Comparison of ENCODE assay signal across 14 cellular contexts in genomic region chr22:26643368-26644100, GRCh38. TPM values are rescaled to one million over a fixed set of nuclear protein-coding genes. Genes with fewer than 3 reads are reported as not detected.
A peak's percentile ranks its signal among the peaks of the same experiment; 100 is the strongest.
DNase-seq lines count a peak whose midpoint lies in the region; ATAC-seq and TF ChIP-seq lines count a peak whose summit lies in the region.
"Had no signal": no experiment of that assay in that cellular context is flagged by ENCODE, and none has a peak within 500 bp of the region (broad histone marks: within the 10 kb centered on the region; RNA-seq: fewer than 3 reads in every experiment).

No MANE protein-coding gene starts in this region.

- H3K27me3 ChIP-seq in CD8-positive, alpha-beta T cell (ENCODE audit: insufficient read depth, low read length), result no peaks in the 10 kb centered on the region
- no peaks in the 10 kb centered on the region for H3K27me3 ChIP-seq in HUES64 (ENCODE audit: insufficient read depth, low read length)

- H3K9ac ChIP-seq in HUES64 (ENCODE audit: low read depth, low read length), result no peak overlapping the region

- ATAC-seq in CD8-positive, alpha-beta T cell, result peak; percentile 3
- ATAC-seq in activated T-helper 17 cell treated with anti-CD3 and anti-CD28 coated beads, Interleukin-2, amount 50 U/mL, for 72 hours (replicated peaks), result no peak
- ATAC-seq in naive thymus-derived CD8-positive, alpha-beta T cell, result no peak
- ATAC-seq in GM18511 (IDR thresholded peaks at IDR 0.05; ENCODE audit: unreplicated experiment), result no peak
- ATAC-seq: gastroesophageal sphincter, HCT116, left lobe of liver had no signal

- peak in 1 of 7 experiments; percentile 32 for DNase-seq in CD8-positive, alpha-beta T cell
- DNase-seq in naive thymus-derived CD8-positive, alpha-beta T cell, result peak in 2 of 10 donors; percentile 16 to 38
- no peak for DNase-seq in islet precursor cell
- DNase-seq in retina, result no peak
- DNase-seq: amniotic stem cell, NCI-H774, occipital lobe had no signal

- peak overlapping the region; percentile 89 for H3K27ac Mint-ChIP-seq in CD8-positive, alpha-beta T cell
- peak overlapping the region; percentile 100 for H3K27ac Mint-ChIP-seq in activated T-helper 17 cell treated with anti-CD3 and anti-CD28 coated beads, Interleukin-2, amount 50 U/mL, for 72 hours
- H3K27ac Mint-ChIP-seq in naive thymus-derived CD8-positive, alpha-beta T cell, result peak overlapping the region; percentile 79 to 97 (median 91)

- no peaks in the 10 kb centered on the region for H3K36me3 ChIP-seq in CD8-positive, alpha-beta T cell (ENCODE audit: insufficient read depth, low read length)
- no peaks in the 10 kb centered on the region for H3K36me3 ChIP-seq in HUES64 (ENCODE audit: insufficient read depth, low read length)
- H3K36me3 ChIP-seq: gastroesophageal sphincter had no signal

- peaks cover 82% of the 10 kb centered on the region for H3K4me1 Mint-ChIP-seq in CD8-positive, alpha-beta T cell (ENCODE audit: low read depth)
- peaks cover 44% of the 10 kb centered on the region for H3K4me1 Mint-ChIP-seq in activated T-helper 17 cell treated with anti-CD3 and anti-CD28 coated beads, Interleukin-2, amount 50 U/mL, for 72 hours
- H3K4me1 Mint-ChIP-seq in naive thymus-derived CD8-positive, alpha-beta T cell, result peaks cover 43 to 81% (median 79%) of the 10 kb centered on the region in 4 donors

- POLR2A ChIA-PET in CD8-positive, alpha-beta T cell (lab: Charles Lee), result interaction anchor here (0.7 to 1.4 kb wide), 6 partner anchors 13 to 55 kb away, joined by 3 to 5 read pairs (median 3); no protein-coding TSS in a partner anchor
- POLR2A ChIA-PET in naive thymus-derived CD8-positive, alpha-beta T cell (lab: Charles Lee), result interaction anchor here (0.7 to 1.6 kb wide), 11 partner anchors 10 to 616 kb away, joined by 3 to 6 read pairs (median 4); partner anchors contain the start of genes HPS4 and SRRD

- 75% methylated on average over 15 of the region's 15 CpGs for WGBS in HUES64

- H3K9me3 ChIP-seq in CD8-positive, alpha-beta T cell (ENCODE audit: low read length), result no peaks in the 10 kb centered on the region
- no peaks in the 10 kb centered on the region for H3K9me3 ChIP-seq in HUES64 (ENCODE audit: insufficient read depth, low read depth, low read length)
- H3K9me3 ChIP-seq: gastroesophageal sphincter had no signal

- no peaks in the 10 kb centered on the region for H3K9me3 Mint-ChIP-seq in CD8-positive, alpha-beta T cell
- no peaks in the 10 kb centered on the region for H3K9me3 Mint-ChIP-seq in activated T-helper 17 cell treated with anti-CD3 and anti-CD28 coated beads, Interleukin-2, amount 50 U/mL, for 72 hours
- no peaks in the 10 kb centered on the region for H3K9me3 Mint-ChIP-seq in naive thymus-derived CD8-positive, alpha-beta T cell

- peaks cover 77% of the 10 kb centered on the region for H3K4me1 ChIP-seq in CD8-positive, alpha-beta T cell (ENCODE audit: insufficient read depth, low read length)
- H3K4me1 ChIP-seq in HUES64 (ENCODE audit: insufficient read depth, low read length), result peaks cover 75% of the 10 kb centered on the region

- no peak for TF ChIP-seq CTCF in CD8-positive, alpha-beta T cell (IDR thresholded peaks at IDR 0.05)

- no peaks in the 10 kb centered on the region for H3K36me3 Mint-ChIP-seq in CD8-positive, alpha-beta T cell
- H3K36me3 Mint-ChIP-seq in activated T-helper 17 cell treated with anti-CD3 and anti-CD28 coated beads, Interleukin-2, amount 50 U/mL, for 72 hours (ENCODE audit: low read depth), result no peaks in the 10 kb centered on the region
- no peaks in the 10 kb centered on the region for H3K36me3 Mint-ChIP-seq in naive thymus-derived CD8-positive, alpha-beta T cell

- intact Hi-C loops in CD8-positive, alpha-beta T cell (cut with DNase I, micrococcal nuclease), result loop anchor here in 1 of 2 experiments (2.0 kb wide), 1 partner anchor 15 kb away; no protein-coding TSS in a partner anchor

- peak overlapping the region; percentile 29 for H3K27ac ChIP-seq in CD8-positive, alpha-beta T cell (ENCODE audit: low read depth, low read length)
- H3K27ac ChIP-seq in HUES64 (ENCODE audit: low read depth, low read length), result peak overlapping the region; percentile 83

- CTCF ChIA-PET in CD8-positive, alpha-beta T cell (lab: Charles Lee), result interaction anchor here (0.9 to 1.1 kb wide), 3 partner anchors 27 to 279 kb away, joined by 3 to 4 read pairs (median 3); no protein-coding TSS in a partner anchor

- peak overlapping the region; percentile 53 for H3K4me3 Mint-ChIP-seq in CD8-positive, alpha-beta T cell
- H3K4me3 Mint-ChIP-seq in activated T-helper 17 cell treated with anti-CD3 and anti-CD28 coated beads, Interleukin-2, amount 50 U/mL, for 72 hours, result peak overlapping the region; percentile 93
- H3K4me3 Mint-ChIP-seq in naive thymus-derived CD8-positive, alpha-beta T cell, result peak overlapping the region; percentile 50 to 85 (median 66)

- no peaks in the 10 kb centered on the region for H3K27me3 Mint-ChIP-seq in CD8-positive, alpha-beta T cell (ENCODE audit: low read depth)
- no peaks in the 10 kb centered on the region for H3K27me3 Mint-ChIP-seq in activated T-helper 17 cell treated with anti-CD3 and anti-CD28 coated beads, Interleukin-2, amount 50 U/mL, for 72 hours
- H3K27me3 Mint-ChIP-seq in naive thymus-derived CD8-positive, alpha-beta T cell, result peaks cover 0 to 1% (median 0%) of the 10 kb centered on the region in 5 donors

- no peak overlapping the region for H3K4me3 ChIP-seq in CD8-positive, alpha-beta T cell (ENCODE audit: low read depth, low read length)
- no peak overlapping the region for H3K4me3 ChIP-seq in HUES64 (ENCODE audit: low read length)
- H3K4me3 ChIP-seq: gastroesophageal sphincter had no signal

RNA-seq across cellular contexts. Expression of gene MIAT, which starts 13.9 kb away (rescaled TPM):
- total RNA-seq in CD8-positive, alpha-beta T cell, result 10 to 100 TPM; 80.9 to 81.6 TPM
- polyA plus RNA-seq in HUES64 (2013, experiment 1 of 2), result 20.0 TPM
- 22.8 TPM for polyA plus RNA-seq in HUES64 (2013, experiment 2 of 2)
- 100 to 1,000 TPM in 1 of 2 donors, 10 to 100 TPM in 1; 81.2 to 166 TPM for total RNA-seq in activated T-helper 17 cell treated with anti-CD3 and anti-CD28 coated beads, Interleukin-2, amount 50 U/mL, for 72 hours
- 100 to 1,000 TPM; 357 to 362 TPM for total RNA-seq in naive thymus-derived CD8-positive, alpha-beta T cell
- polyA plus RNA-seq in naive thymus-derived CD8-positive, alpha-beta T cell, result under 1 TPM; 0.06 to 0.76 (median 0.63) TPM

RNA-seq across cellular contexts. Expression of gene CRYBA4, which starts 21.8 kb away (rescaled TPM):
- not detected for total RNA-seq in CD8-positive, alpha-beta T cell
- 1.3 TPM for polyA plus RNA-seq in HUES64 (2013, experiment 1 of 2)
- 0.95 TPM for polyA plus RNA-seq in HUES64 (2013, experiment 2 of 2)
- total RNA-seq in activated T-helper 17 cell treated with anti-CD3 and anti-CD28 coated beads, Interleukin-2, amount 50 U/mL, for 72 hours, result 1 to 10 TPM in 1 of 2 donors, not detected in 1; 1.2 TPM
- total RNA-seq in naive thymus-derived CD8-positive, alpha-beta T cell, result not detected
- polyA plus RNA-seq in naive thymus-derived CD8-positive, alpha-beta T cell, result under 1 TPM in 1 of 3 donors, not detected in 2; 0.43 TPM
- total RNA-seq: gastroesophageal sphincter, HT-29, left lobe of liver, occipital lobe had no signal

RNA-seq across cellular contexts. Expression of gene CRYBB1, which starts 25.7 kb away (rescaled TPM):
- total RNA-seq in CD8-positive, alpha-beta T cell, result not detected
- 4.6 TPM for polyA plus RNA-seq in HUES64 (2013, experiment 1 of 2)
- polyA plus RNA-seq in HUES64 (2013, experiment 2 of 2), result 3.0 TPM
- not detected for total RNA-seq in activated T-helper 17 cell treated with anti-CD3 and anti-CD28 coated beads, Interleukin-2, amount 50 U/mL, for 72 hours
- not detected for total RNA-seq in naive thymus-derived CD8-positive, alpha-beta T cell
- polyA plus RNA-seq in naive thymus-derived CD8-positive, alpha-beta T cell, result not detected
- total RNA-seq: HT-29, left lobe of liver had no signal

RNA-seq across cellular contexts. Expression of gene TPST2, which starts 53.6 kb away (rescaled TPM):
- 10 to 100 TPM; 24.3 to 26.3 TPM for total RNA-seq in CD8-positive, alpha-beta T cell
- polyA plus RNA-seq in HUES64 (2013, experiment 1 of 2), result 34.5 TPM
- polyA plus RNA-seq in HUES64 (2013, experiment 2 of 2), result 35.2 TPM
- 10 to 100 TPM; 23.2 to 27.5 TPM for total RNA-seq in activated T-helper 17 cell treated with anti-CD3 and anti-CD28 coated beads, Interleukin-2, amount 50 U/mL, for 72 hours
- 10 to 100 TPM; 40.8 to 43.2 TPM for total RNA-seq in naive thymus-derived CD8-positive, alpha-beta T cell
- polyA plus RNA-seq in naive thymus-derived CD8-positive, alpha-beta T cell, result 100 to 1,000 TPM in 2 of 3 donors, 10 to 100 TPM in 1; 87.9 to 134 (median 126) TPM
